Comparison of ENCODE assay signal across 8 cellular contexts in the genomic region with DNA sequence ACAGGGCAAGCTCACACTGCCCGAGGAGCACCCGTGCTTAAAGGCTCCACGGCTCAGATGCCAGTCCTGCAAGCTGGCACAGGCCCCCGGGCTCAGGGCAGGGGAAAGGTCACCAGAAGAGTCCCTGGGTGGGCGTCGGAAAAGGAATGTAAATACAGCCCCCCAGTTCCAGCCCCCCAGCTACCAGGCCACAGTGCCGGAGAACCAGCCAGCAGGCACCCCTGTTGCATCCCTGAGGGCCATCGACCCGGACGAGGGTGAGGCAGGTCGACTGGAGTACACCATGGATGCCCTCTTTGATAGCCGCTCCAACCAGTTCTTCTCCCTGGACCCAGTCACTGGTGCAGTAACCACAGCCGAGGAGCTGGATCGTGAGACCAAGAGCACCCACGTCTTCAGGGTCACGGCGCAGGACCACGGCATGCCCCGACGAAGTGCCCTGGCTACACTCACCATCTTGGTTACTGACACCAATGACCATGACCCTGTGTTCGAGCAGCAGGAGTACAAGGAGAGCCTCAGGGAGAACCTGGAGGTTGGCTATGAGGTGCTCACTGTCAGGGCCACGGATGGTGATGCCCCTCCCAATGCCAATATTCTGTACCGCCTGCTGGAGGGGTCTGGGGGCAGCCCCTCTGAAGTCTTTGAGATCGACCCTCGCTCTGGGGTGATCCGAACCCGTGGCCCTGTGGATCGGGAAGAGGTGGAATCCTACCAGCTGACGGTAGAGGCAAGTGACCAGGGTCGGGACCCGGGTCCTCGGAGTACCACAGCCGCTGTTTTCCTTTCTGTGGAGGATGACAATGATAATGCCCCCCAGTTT. TPM values are rescaled to one million over a fixed set of nuclear protein-coding genes. Genes with fewer than 3 reads are reported as not detected.
DNase-seq lines count a peak whose midpoint lies in the region; ATAC-seq and TF ChIP-seq lines count a peak whose summit lies in the region.
"Had no signal": no experiment of that assay in that cellular context is flagged by ENCODE, and none has a peak within 500 bp of the region (broad histone marks: within the 10 kb centered on the region; RNA-seq: fewer than 3 reads in every experiment).

No MANE protein-coding gene starts in this region.

- POLR2A ChIA-PET in HEK293 (lab: Yijun Ruan, JAX): interaction anchor here (1.2 to 2.7 kb wide), 5 partner anchors 11 to 147 kb away, joined by 3 to 12 read pairs (median 4); a partner anchor contains a TSS
- POLR2A ChIA-PET in activated CD4-positive, alpha-beta memory T cell treated with anti-CD3 and anti-CD28 coated beads, Interleukin-2, amount 10 ng/mL, durations not matched to agents 7 days and 5 days (lab: Charles Lee): interaction anchor here (1.4 to 2.2 kb wide), 3 partner anchors 36 to 233 kb away, joined by 3 to 5 read pairs (median 4); a partner anchor contains a TSS

- no peaks in the 10 kb centered on the region for H3K9me3 Mint-ChIP-seq in activated CD4-positive, alpha-beta memory T cell treated with anti-CD3 and anti-CD28 coated beads, Interleukin-2, amount 10 ng/mL, durations not matched to agents 7 days and 5 days
- H3K9me3 Mint-ChIP-seq in stimulated activated effector memory CD8-positive, alpha-beta T cell treated with anti-CD3 and anti-CD28 coated beads, Interleukin-12 subunit alpha, Interleukin-12 subunit beta, amount 100 ng/mL, for 72 hours: no peaks in the 10 kb centered on the region

- H3K27me3 Mint-ChIP-seq in activated CD4-positive, alpha-beta memory T cell treated with anti-CD3 and anti-CD28 coated beads, Interleukin-2, amount 10 ng/mL, durations not matched to agents 7 days and 5 days: peaks cover 23% of the 10 kb centered on the region

- H3K36me3 Mint-ChIP-seq in activated CD4-positive, alpha-beta memory T cell treated with anti-CD3 and anti-CD28 coated beads, Interleukin-2, amount 10 ng/mL, durations not matched to agents 7 days and 5 days (ENCODE audit: low read depth): no peaks in the 10 kb centered on the region
- no peaks in the 10 kb centered on the region for H3K36me3 Mint-ChIP-seq in stimulated activated effector memory CD8-positive, alpha-beta T cell treated with anti-CD3 and anti-CD28 coated beads, Interleukin-12 subunit alpha, Interleukin-12 subunit beta, amount 100 ng/mL, for 72 hours

- peak overlapping the region; percentile 63 for H3K4me3 Mint-ChIP-seq in activated CD4-positive, alpha-beta memory T cell treated with anti-CD3 and anti-CD28 coated beads, Interleukin-2, amount 10 ng/mL, durations not matched to agents 7 days and 5 days
- H3K4me3 Mint-ChIP-seq in stimulated activated effector memory CD8-positive, alpha-beta T cell treated with anti-CD3 and anti-CD28 coated beads, Interleukin-12 subunit alpha, Interleukin-12 subunit beta, amount 100 ng/mL, for 72 hours: peak overlapping the region; percentile 40

- ATAC-seq in stimulated activated effector memory CD8-positive, alpha-beta T cell treated with anti-CD3 and anti-CD28 coated beads, Interleukin-12 subunit alpha, Interleukin-12 subunit beta, amount 100 ng/mL, for 72 hours: no peak
- ATAC-seq in GM21447 (IDR thresholded peaks at IDR 0.05; ENCODE audit: unreplicated experiment) (no peak), GM21723 (IDR thresholded peaks at IDR 0.05; ENCODE audit: unreplicated experiment) (no peak)

- no peak overlapping the region for H3K27ac ChIP-seq in HEK293 (ENCODE audit: extremely low read depth, low read depth, low read length)

- CTCF ChIA-PET in HEK293 (lab: Yijun Ruan, JAX): interaction anchor here (0.7 kb wide), 1 partner anchor 287 kb away, joined by 3 read pairs; no protein-coding TSS in a partner anchor
- CTCF ChIA-PET in activated CD4-positive, alpha-beta memory T cell treated with anti-CD3 and anti-CD28 coated beads, Interleukin-2, amount 10 ng/mL, durations not matched to agents 7 days and 5 days (lab: Charles Lee): interaction anchor here (1.0 kb wide), 1 partner anchor 11 kb away, joined by 4 read pairs; no protein-coding TSS in a partner anchor

- peaks cover 5% of the 10 kb centered on the region; the same call in 1 of the 2 replicates for H3K4me1 ChIP-seq in HEK293 (ENCODE audit: control insufficient read depth, insufficient read depth, low read length)

- H3K4me3 ChIP-seq in HEK293 (ENCODE audit: low read depth, low read length): no peak overlapping the region
- peak overlapping the region; percentile 55 for H3K4me3 ChIP-seq in iPS-18c (ENCODE audit: insufficient read depth, low read depth, low read length)

- no peak overlapping the region for H3K27ac Mint-ChIP-seq in activated CD4-positive, alpha-beta memory T cell treated with anti-CD3 and anti-CD28 coated beads, Interleukin-2, amount 10 ng/mL, durations not matched to agents 7 days and 5 days
- H3K27ac Mint-ChIP-seq in stimulated activated effector memory CD8-positive, alpha-beta T cell treated with anti-CD3 and anti-CD28 coated beads, Interleukin-12 subunit alpha, Interleukin-12 subunit beta, amount 100 ng/mL, for 72 hours: no peak overlapping the region

- H3K9me3 ChIP-seq in HEK293 (ENCODE audit: control insufficient read depth, insufficient read depth, low read depth, low read length): no peaks in the 10 kb centered on the region
- H3K9me3 ChIP-seq in iPS-18c (ENCODE audit: control insufficient read depth, insufficient read depth, low read length): peaks cover 7% of the 10 kb centered on the region

- no peak for DNase-seq in activated CD4-positive, alpha-beta memory T cell treated with anti-CD3 and anti-CD28 coated beads, Interleukin-2, amount 10 ng/mL, durations not matched to agents 7 days and 5 days
- no peak for DNase-seq in stimulated activated effector memory CD8-positive, alpha-beta T cell treated with anti-CD3 and anti-CD28 coated beads, Interleukin-12 subunit alpha, Interleukin-12 subunit beta, amount 100 ng/mL, for 72 hours (ENCODE audit: low spot score in 2 of 2)
- no peak for DNase-seq in T-helper 9 cell

- no peak for TF ChIP-seq CTCF in HEK293 (tag by site-specific recombination; IDR thresholded peaks at IDR 0.05)

- H3K36me3 ChIP-seq in HEK293 (ENCODE audit: control insufficient read depth in 2 of 2, insufficient read depth in 1 of 2, low read length in 2 of 2): peaks cover 0 to 32% of the 10 kb centered on the region in 2 experiments; a peak in 1 of 3 replicates

- peaks cover 6% of the 10 kb centered on the region for H3K4me1 Mint-ChIP-seq in activated CD4-positive, alpha-beta memory T cell treated with anti-CD3 and anti-CD28 coated beads, Interleukin-2, amount 10 ng/mL, durations not matched to agents 7 days and 5 days
- peaks cover 51% of the 10 kb centered on the region for H3K4me1 Mint-ChIP-seq in stimulated activated effector memory CD8-positive, alpha-beta T cell treated with anti-CD3 and anti-CD28 coated beads, Interleukin-12 subunit alpha, Interleukin-12 subunit beta, amount 100 ng/mL, for 72 hours

TF ChIP-seq in HEK293, 187 proteins besides CTCF, POLR2A, EP300 and RAD21 (continues in another document):
- no peak for TF ChIP-seq ZNF555 (tag by site-specific recombination; conservative IDR thresholded peaks at IDR 0.05)
- TF ChIP-seq, protein P1, sequence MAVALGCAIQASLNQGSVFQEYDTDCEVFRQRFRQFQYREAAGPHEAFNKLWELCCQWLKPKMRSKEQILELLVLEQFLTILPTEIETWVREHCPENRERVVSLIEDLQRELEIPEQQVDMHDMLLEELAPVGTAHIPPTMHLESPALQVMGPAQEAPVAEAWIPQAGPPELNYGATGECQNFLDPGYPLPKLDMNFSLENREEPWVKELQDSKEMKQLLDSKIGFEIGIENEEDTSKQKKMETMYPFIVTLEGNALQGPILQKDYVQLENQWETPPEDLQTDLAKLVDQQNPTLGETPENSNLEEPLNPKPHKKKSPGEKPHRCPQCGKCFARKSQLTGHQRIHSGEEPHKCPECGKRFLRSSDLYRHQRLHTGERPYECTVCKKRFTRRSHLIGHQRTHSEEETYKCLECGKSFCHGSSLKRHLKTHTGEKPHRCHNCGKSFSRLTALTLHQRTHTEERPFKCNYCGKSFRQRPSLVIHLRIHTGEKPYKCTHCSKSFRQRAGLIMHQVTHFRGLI (tag by site-specific recombination; IDR thresholded peaks at IDR 0.05): no peak
- TF ChIP-seq ZNF830 (tag by site-specific recombination; IDR thresholded peaks at IDR 0.05; ENCODE audit: low read depth): no peak
- 0 out of 2 replicates have a peak, but pooled peaks have one; percentile 6 for TF ChIP-seq ZBTB20 (tag by site-specific recombination; IDR thresholded peaks at IDR 0.05)
- TF ChIP-seq, protein P2, sequence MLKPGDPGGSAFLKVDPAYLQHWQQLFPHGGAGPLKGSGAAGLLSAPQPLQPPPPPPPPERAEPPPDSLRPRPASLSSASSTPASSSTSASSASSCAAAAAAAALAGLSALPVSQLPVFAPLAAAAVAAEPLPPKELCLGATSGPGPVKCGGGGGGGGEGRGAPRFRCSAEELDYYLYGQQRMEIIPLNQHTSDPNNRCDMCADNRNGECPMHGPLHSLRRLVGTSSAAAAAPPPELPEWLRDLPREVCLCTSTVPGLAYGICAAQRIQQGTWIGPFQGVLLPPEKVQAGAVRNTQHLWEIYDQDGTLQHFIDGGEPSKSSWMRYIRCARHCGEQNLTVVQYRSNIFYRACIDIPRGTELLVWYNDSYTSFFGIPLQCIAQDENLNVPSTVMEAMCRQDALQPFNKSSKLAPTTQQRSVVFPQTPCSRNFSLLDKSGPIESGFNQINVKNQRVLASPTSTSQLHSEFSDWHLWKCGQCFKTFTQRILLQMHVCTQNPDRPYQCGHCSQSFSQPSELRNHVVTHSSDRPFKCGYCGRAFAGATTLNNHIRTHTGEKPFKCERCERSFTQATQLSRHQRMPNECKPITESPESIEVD (tag by site-specific recombination; IDR thresholded peaks at IDR 0.05): no peak

RNA-seq across cellular contexts. Expression of a gene that starts 1.3 kb away (rescaled TPM):
- total RNA-seq in activated CD4-positive, alpha-beta memory T cell treated with anti-CD3 and anti-CD28 coated beads, Interleukin-2, amount 10 ng/mL, durations not matched to agents 7 days and 5 days: 1 to 10 TPM; 2.0 to 2.2 TPM

RNA-seq across cellular contexts. Expression of a gene that starts 32.3 kb away (rescaled TPM):
- total RNA-seq in activated CD4-positive, alpha-beta memory T cell treated with anti-CD3 and anti-CD28 coated beads, Interleukin-2, amount 10 ng/mL, durations not matched to agents 7 days and 5 days: 10 to 100 TPM; 27.0 to 28.7 TPM

RNA-seq across cellular contexts. Expression of a gene that starts 36.9 kb away (rescaled TPM):
- total RNA-seq in activated CD4-positive, alpha-beta memory T cell treated with anti-CD3 and anti-CD28 coated beads, Interleukin-2, amount 10 ng/mL, durations not matched to agents 7 days and 5 days: 100 to 1,000 TPM; 193 to 195 TPM

RNA-seq across cellular contexts. Expression of a gene that starts 56.1 kb away (rescaled TPM):
- total RNA-seq in activated CD4-positive, alpha-beta memory T cell treated with anti-CD3 and anti-CD28 coated beads, Interleukin-2, amount 10 ng/mL, durations not matched to agents 7 days and 5 days: not detected
- total RNA-seq: frontal cortex had no signal
